Comparison of ENCODE assay signal across 20 cellular contexts in genomic region chr1:116770625-116771024, GRCh38. TPM values are rescaled to one million over a fixed set of nuclear protein-coding genes. Genes with fewer than 3 reads are reported as not detected.
DNase-seq lines count a peak whose midpoint lies in the region; ATAC-seq, FAIRE-seq and TF ChIP-seq lines count a peak whose summit lies in the region.
"Had no signal": no experiment of that assay in that cellular context is flagged by ENCODE, and none has a peak within 500 bp of the region (broad histone marks: within the 10 kb centered on the region; RNA-seq: fewer than 3 reads in every experiment).

No MANE protein-coding gene starts in this region.

- TF ChIP-seq EP300 in K562 (IDR thresholded peaks at IDR 0.05; ENCODE audit: low read length): no peak

- intact Hi-C loops in K562 (cut with micrococcal nuclease) (no loop called here), body of pancreas (cut with DNase I) (no loop called here)

- BruUV-seq in K562 (replicated peaks; lab: Mats Ljungman, UMichigan): no TSS peak

- peak overlapping the region; percentile 63 for H3K4me3 Mint-ChIP-seq in T-helper 1 cell treated with Interleukin-12 subunit alpha and Interleukin-12 subunit beta and Interleukin-4 antibody, amounts not matched to agents 30 μg/mL and 1 μg/mL, for 36 hours

- H3K9ac ChIP-seq in K562 (ENCODE audit: insufficient read depth in 1 of 2, low read depth in 2 of 2, low read length in 2 of 2): no peak overlapping the region

- H4K20me1 ChIP-seq in K562 (replicated peaks; ENCODE audit: control insufficient read depth, insufficient read depth, low read length): no peaks in the 10 kb centered on the region

- H3K4me3 ChIP-seq in K562 (no peak overlapping the region), thymus (ENCODE audit: low read length) (peak overlapping the region; percentile 19), body of pancreas (no peak overlapping the region)
- H3K4me3 ChIP-seq: cardiac muscle cell, hepatocyte, testis had no signal

- WGBS in K562 (ENCODE audit: insufficient coverage, low coverage, missing lambda C conversion rate): 20% methylated on average over 5 of the region's 5 CpGs
- 36% methylated on average over 5 of the region's 5 CpGs for WGBS in thymus
- WGBS in body of pancreas, 2 donors: 59 to 62% methylated on average over 5 of the region's 5 CpGs

- peak overlapping the region; percentile 99 for H3K27ac Mint-ChIP-seq in T-helper 1 cell treated with Interleukin-12 subunit alpha and Interleukin-12 subunit beta and Interleukin-4 antibody, amounts not matched to agents 30 μg/mL and 1 μg/mL, for 36 hours

- H3K27me3 ChIP-seq in K562 (ENCODE audit: control insufficient read depth in 2 of 2, insufficient read depth in 2 of 2, low read length in 2 of 2): no peaks in the 10 kb centered on the region
- no peaks in the 10 kb centered on the region for H3K27me3 ChIP-seq in thymus (ENCODE audit: control insufficient read depth, insufficient read depth)
- no peaks in the 10 kb centered on the region for H3K27me3 ChIP-seq in body of pancreas
- H3K27me3 ChIP-seq: hepatocyte, testis had no signal

- TF ChIP-seq CTCF in K562 (IDR thresholded peaks at IDR 0.05 in 2 of 3, conservative IDR thresholded peaks at IDR 0.05 in 1 of 3; ENCODE audit: insufficient read depth in 2 of 3, low read depth in 1 of 3, low read length in 3 of 3) (no peak), body of pancreas (IDR thresholded peaks at IDR 0.05) (no peak)

- H3K4me1 ChIP-seq in K562 (replicated peaks in 1 of 2; ENCODE audit: control insufficient read depth in 2 of 2, insufficient read depth in 2 of 2, low read length in 2 of 2): peaks cover 0 to 2% of the 10 kb centered on the region in 2 experiments; a peak in 4 of 5 replicates
- H3K4me1 ChIP-seq in thymus (ENCODE audit: control insufficient read depth, insufficient read depth, low read length): peaks cover 60% of the 10 kb centered on the region
- H3K4me1 ChIP-seq in body of pancreas: peaks cover 19% of the 10 kb centered on the region
- H3K4me1 ChIP-seq: testis had no signal

- POLR2A ChIA-PET in K562 (lab: Yijun Ruan, JAX): no interaction called here

- in situ Hi-C loops in K562 (cut with MboI): no loop called here

- TF ChIP-seq POLR2A in K562 (conservative IDR thresholded peaks at IDR 0.05): no peak
- TF ChIP-seq POLR2A in body of pancreas (IDR thresholded peaks at IDR 0.05): no peak

- ATAC-seq in K562: no peak
- no peak for ATAC-seq in body of pancreas

- CTCF ChIA-PET in K562 (lab: Yijun Ruan, JAX; ENCODE audit: low intra/inter-chr PET ratio): no interaction called here

- TF ChIP-seq RAD21 in K562 (CRISPR knock-in tag; conservative IDR thresholded peaks at IDR 0.05 in 1 of 2, IDR thresholded peaks at IDR 0.05 in 1 of 2): no peak

- H3K27ac ChIP-seq in K562 (ENCODE audit: extremely low read depth, low read depth, low read length) (no peak overlapping the region), thymus (ENCODE audit: low read depth) (peak overlapping the region; percentile 98), body of pancreas (no peak overlapping the region)
- H3K27ac ChIP-seq: cardiac muscle cell, hepatocyte, testis had no signal

- H3K79me2 ChIP-seq in K562 (ENCODE audit: control insufficient read depth, insufficient read depth, low read length): no peaks in the 10 kb centered on the region
- H3K79me2 ChIP-seq: hepatocyte had no signal

- no peaks in the 10 kb centered on the region for H3K27me3 Mint-ChIP-seq in T-helper 1 cell treated with Interleukin-12 subunit alpha and Interleukin-12 subunit beta and Interleukin-4 antibody, amounts not matched to agents 30 μg/mL and 1 μg/mL, for 36 hours (ENCODE audit: low read depth)

- H3K9me3 ChIP-seq in K562 (replicated peaks; ENCODE audit: control insufficient read depth, insufficient read depth, low read depth, low read length) (no peaks in the 10 kb centered on the region), thymus (ENCODE audit: control insufficient read depth) (no peaks in the 10 kb centered on the region), body of pancreas (no peaks in the 10 kb centered on the region)
- H3K9me3 ChIP-seq: testis had no signal

- H2AFZ ChIP-seq in K562 (ENCODE audit: low read depth, low read length): no peak overlapping the region
- H2AFZ ChIP-seq: hepatocyte had no signal

- H3K9me1 ChIP-seq in K562 (ENCODE audit: control insufficient read depth, insufficient read depth, low read length): no peaks in the 10 kb centered on the region

- peaks cover 70% of the 10 kb centered on the region for H3K4me1 Mint-ChIP-seq in T-helper 1 cell treated with Interleukin-12 subunit alpha and Interleukin-12 subunit beta and Interleukin-4 antibody, amounts not matched to agents 30 μg/mL and 1 μg/mL, for 36 hours (ENCODE audit: low read depth)

- peak; percentile 17 for DNase-seq in stimulated activated CD4-positive, alpha-beta T cell treated with anti-CD3 and anti-CD28 coated beads, Interleukin-1b, Interleukin-23, amount 100 ng/mL, for 48 hours
- DNase-seq in stimulated activated CD4-positive, alpha-beta T cell treated with anti-CD3 and anti-CD28 coated beads, Interleukin-4, amount 100 ng/mL, for 1 hour: no peak
- DNase-seq in K562 (ENCODE audit: extremely low read depth in 1 of 4, low spot score in 3 of 4) (no peak), body of pancreas (no peak), NOMO-1 (lab: John Stamatoyannopoulos, UW; ENCODE audit: unreplicated experiment in 2 of 2) (no peak), HCEC 1CT (no peak)
- DNase-seq: activated CD4-positive, CD25-positive, alpha-beta regulatory T cell treated with anti-CD3 and anti-CD28 coated beads, Interleukin-2, amount 50 U/mL, for 72 hours; DMS153; effector CD8-positive, alpha-beta T cell; NCI-H1436; NCI-H446; nucleus accumbens; Right ventricle myocardium superior; testis had no signal

- no peak for FAIRE-seq in K562 (lab: Jason Lieb, UNC)
- FAIRE-seq: H1 had no signal

- H3K9me3 Mint-ChIP-seq in T-helper 1 cell treated with Interleukin-12 subunit alpha and Interleukin-12 subunit beta and Interleukin-4 antibody, amounts not matched to agents 30 μg/mL and 1 μg/mL, for 36 hours: peaks cover 17% of the 10 kb centered on the region

- H3K36me3 Mint-ChIP-seq in T-helper 1 cell treated with Interleukin-12 subunit alpha and Interleukin-12 subunit beta and Interleukin-4 antibody, amounts not matched to agents 30 μg/mL and 1 μg/mL, for 36 hours (ENCODE audit: low read depth): peaks cover 54% of the 10 kb centered on the region

- no peak overlapping the region for H3K4me2 ChIP-seq in K562 (ENCODE audit: insufficient read depth, low read length)
- H3K4me2 ChIP-seq: hepatocyte had no signal

- H3K36me3 ChIP-seq in K562 (ENCODE audit: control insufficient read depth, insufficient read depth, low read length): no peaks in the 10 kb centered on the region
- H3K36me3 ChIP-seq in thymus (ENCODE audit: control insufficient read depth, insufficient read depth): peaks cover 33% of the 10 kb centered on the region
- H3K36me3 ChIP-seq in body of pancreas (replicated peaks in 1 of 2; ENCODE audit: insufficient read depth in 1 of 2, low read depth in 2 of 2): no peaks in the 10 kb centered on the region
- H3K36me3 ChIP-seq: cardiac muscle cell had no signal

TF ChIP-seq in K562, 482 proteins besides CTCF, POLR2A, EP300 and RAD21:
- TF ChIP-seq RBM25 (IDR thresholded peaks at IDR 0.05; ENCODE audit: low read depth, low read length, severe bottlenecking) (peak; percentile 48), SRSF7 (optimal IDR thresholded peaks at IDR 0.05; ENCODE audit: low read depth, low read length) (no peak)

RNA-seq across cellular contexts. Expression of gene CD2, which starts 16.4 kb away (rescaled TPM):
- not detected in 2 replicates for total RNA-seq in K562 (2011; cell fraction: chromatin; rRNA removed; ENCODE audit: low replicate concordance)
- not detected in 2 replicates for total RNA-seq in K562 (2011; cell fraction: nucleolus; rRNA removed)
- total RNA-seq in K562 (2011; cell fraction: nucleoplasm; rRNA removed): not detected in 2 replicates
- total RNA-seq in K562 (2014; rRNA removed) (not detected in 2 replicates), K562 (2014; rRNA removed; fragmentation: Illumina TruSeq; extraction: Trizol) (not detected in 2 replicates), K562 (2015; rRNA removed; fragmentation: Illumina TruSeq; extraction: Trizol) (not detected in 2 replicates), K562 (2021) (0.16 and 0.29 TPM in 2 replicates), body of pancreas (1 to 10 TPM in 1 of 2 donors, not detected in 1; 2.1 TPM)
- polyA plus RNA-seq in K562 (2011; rRNA removed) (not detected in 2 replicates), K562 (2014; fragmentation: Illumina TruSeq; extraction: Trizol) (0.07 TPM in 1 of 2 replicates, not detected in the other), K562 (2014; fragmentation: Nextera tagmentation; extraction: Ambion mirVana) (not detected), K562 (2014; rRNA removed) (not detected in 2 replicates), thymus (244 TPM)
- not detected in 2 replicates for polyA plus RNA-seq in K562 (2011; cell fraction: cytosol; rRNA removed)
- polyA plus RNA-seq in K562 (2011; cell fraction: nucleus; rRNA removed): not detected in 2 replicates
- 0.06 TPM in 1 of 2 replicates, not detected in the other for polyA plus RNA-seq in K562 (2012)
- not detected in 2 replicates for polyA minus RNA-seq in K562 (2011; rRNA and poly(A)+ RNA removed)
- not detected in 2 replicates for polyA minus RNA-seq in K562 (2011; cell fraction: cytosol; rRNA and poly(A)+ RNA removed)
- polyA minus RNA-seq in K562 (2011; cell fraction: nucleus; rRNA and poly(A)+ RNA removed): not detected in 2 replicates
- total RNA-seq: cardiac muscle cell, H1, kidney epithelial cell had no signal
- polyA plus RNA-seq: cardiac muscle cell, H1 had no signal
